Comparison of ENCODE assay signal across 2 cellular contexts in genomic region chr4:36207367-36207766, GRCh38.
TF ChIP-seq lines count a peak whose summit lies in the region.

No MANE protein-coding gene starts in this region.

TF ChIP-seq in liver, 16 proteins besides CTCF, POLR2A, EP300 and RAD21:
- no peak for TF ChIP-seq ATF3 (IDR thresholded peaks at IDR 0.05)
- TF ChIP-seq, protein P1, sequence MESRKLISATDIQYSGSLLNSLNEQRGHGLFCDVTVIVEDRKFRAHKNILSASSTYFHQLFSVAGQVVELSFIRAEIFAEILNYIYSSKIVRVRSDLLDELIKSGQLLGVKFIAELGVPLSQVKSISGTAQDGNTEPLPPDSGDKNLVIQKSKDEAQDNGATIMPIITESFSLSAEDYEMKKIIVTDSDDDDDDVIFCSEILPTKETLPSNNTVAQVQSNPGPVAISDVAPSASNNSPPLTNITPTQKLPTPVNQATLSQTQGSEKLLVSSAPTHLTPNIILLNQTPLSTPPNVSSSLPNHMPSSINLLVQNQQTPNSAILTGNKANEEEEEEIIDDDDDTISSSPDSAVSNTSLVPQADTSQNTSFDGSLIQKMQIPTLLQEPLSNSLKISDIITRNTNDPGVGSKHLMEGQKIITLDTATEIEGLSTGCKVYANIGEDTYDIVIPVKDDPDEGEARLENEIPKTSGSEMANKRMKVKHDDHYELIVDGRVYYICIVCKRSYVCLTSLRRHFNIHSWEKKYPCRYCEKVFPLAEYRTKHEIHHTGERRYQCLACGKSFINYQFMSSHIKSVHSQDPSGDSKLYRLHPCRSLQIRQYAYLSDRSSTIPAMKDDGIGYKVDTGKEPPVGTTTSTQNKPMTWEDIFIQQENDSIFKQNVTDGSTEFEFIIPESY (IDR thresholded peaks at IDR 0.05), result no peak
- TF ChIP-seq HNF4G (IDR thresholded peaks at IDR 0.05), result no peak
- no peak for TF ChIP-seq RXRA (IDR thresholded peaks at IDR 0.05)
- TF ChIP-seq, protein P2, sequence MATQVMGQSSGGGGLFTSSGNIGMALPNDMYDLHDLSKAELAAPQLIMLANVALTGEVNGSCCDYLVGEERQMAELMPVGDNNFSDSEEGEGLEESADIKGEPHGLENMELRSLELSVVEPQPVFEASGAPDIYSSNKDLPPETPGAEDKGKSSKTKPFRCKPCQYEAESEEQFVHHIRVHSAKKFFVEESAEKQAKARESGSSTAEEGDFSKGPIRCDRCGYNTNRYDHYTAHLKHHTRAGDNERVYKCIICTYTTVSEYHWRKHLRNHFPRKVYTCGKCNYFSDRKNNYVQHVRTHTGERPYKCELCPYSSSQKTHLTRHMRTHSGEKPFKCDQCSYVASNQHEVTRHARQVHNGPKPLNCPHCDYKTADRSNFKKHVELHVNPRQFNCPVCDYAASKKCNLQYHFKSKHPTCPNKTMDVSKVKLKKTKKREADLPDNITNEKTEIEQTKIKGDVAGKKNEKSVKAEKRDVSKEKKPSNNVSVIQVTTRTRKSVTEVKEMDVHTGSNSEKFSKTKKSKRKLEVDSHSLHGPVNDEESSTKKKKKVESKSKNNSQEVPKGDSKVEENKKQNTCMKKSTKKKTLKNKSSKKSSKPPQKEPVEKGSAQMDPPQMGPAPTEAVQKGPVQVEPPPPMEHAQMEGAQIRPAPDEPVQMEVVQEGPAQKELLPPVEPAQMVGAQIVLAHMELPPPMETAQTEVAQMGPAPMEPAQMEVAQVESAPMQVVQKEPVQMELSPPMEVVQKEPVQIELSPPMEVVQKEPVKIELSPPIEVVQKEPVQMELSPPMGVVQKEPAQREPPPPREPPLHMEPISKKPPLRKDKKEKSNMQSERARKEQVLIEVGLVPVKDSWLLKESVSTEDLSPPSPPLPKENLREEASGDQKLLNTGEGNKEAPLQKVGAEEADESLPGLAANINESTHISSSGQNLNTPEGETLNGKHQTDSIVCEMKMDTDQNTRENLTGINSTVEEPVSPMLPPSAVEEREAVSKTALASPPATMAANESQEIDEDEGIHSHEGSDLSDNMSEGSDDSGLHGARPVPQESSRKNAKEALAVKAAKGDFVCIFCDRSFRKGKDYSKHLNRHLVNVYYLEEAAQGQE (IDR thresholded peaks at IDR 0.05), result no peak
- no peak for TF ChIP-seq HNF4A (conservative IDR thresholded peaks at IDR 0.05)
- TF ChIP-seq FOXA2 (IDR thresholded peaks at IDR 0.05), result peak; percentile 49
- no peak for TF ChIP-seq NR2F2 (IDR thresholded peaks at IDR 0.05)
- TF ChIP-seq GABPA (IDR thresholded peaks at IDR 0.05 in 1 of 2, conservative IDR thresholded peaks at IDR 0.05 in 1 of 2), result no peak
- TF ChIP-seq MAX (IDR thresholded peaks at IDR 0.05), result no peak
- no peak for TF ChIP-seq FOXA1 (IDR thresholded peaks at IDR 0.05)
- TF ChIP-seq SP1 (IDR thresholded peaks at IDR 0.05), result peak; percentile 20
- TF ChIP-seq YY1 (IDR thresholded peaks at IDR 0.05), result no peak
- no peak for TF ChIP-seq EGR1 (IDR thresholded peaks at IDR 0.05; ENCODE audit: low read depth in 2 of 2)
- TF ChIP-seq JUND (IDR thresholded peaks at IDR 0.05), result peak in 1 of 2 donors; percentile 7
- no peak for TF ChIP-seq TAF1 (conservative IDR thresholded peaks at IDR 0.05)

TF ChIP-seq in HepG2, 621 proteins besides CTCF, POLR2A, EP300 and RAD21 (continued from another document):
- TF ChIP-seq CREB3 (CRISPR knock-in tag; IDR thresholded peaks at IDR 0.05) (no peak), SMYD3 (CRISPR knock-in tag; IDR thresholded peaks at IDR 0.05) (no peak), HNRNPK (IDR thresholded peaks at IDR 0.05; ENCODE audit: low read depth, low read length, poor library complexity, severe bottlenecking) (no peak), TMF1 (CRISPR knock-in tag; IDR thresholded peaks at IDR 0.05; ENCODE audit: low read depth) (no peak), ZBTB1 (CRISPR knock-in tag; IDR thresholded peaks at IDR 0.05; ENCODE audit: borderline replicate concordance) (no peak), ONECUT2 (CRISPR knock-in tag; IDR thresholded peaks at IDR 0.05) (no peak), NR1H2 (CRISPR knock-in tag; IDR thresholded peaks at IDR 0.05; ENCODE audit: borderline replicate concordance, low read depth) (no peak)
- TF ChIP-seq, protein P3, sequence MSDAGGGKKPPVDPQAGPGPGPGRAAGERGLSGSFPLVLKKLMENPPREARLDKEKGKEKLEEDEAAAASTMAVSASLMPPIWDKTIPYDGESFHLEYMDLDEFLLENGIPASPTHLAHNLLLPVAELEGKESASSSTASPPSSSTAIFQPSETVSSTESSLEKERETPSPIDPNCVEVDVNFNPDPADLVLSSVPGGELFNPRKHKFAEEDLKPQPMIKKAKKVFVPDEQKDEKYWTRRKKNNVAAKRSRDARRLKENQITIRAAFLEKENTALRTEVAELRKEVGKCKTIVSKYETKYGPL (CRISPR knock-in tag; IDR thresholded peaks at IDR 0.05), result no peak
TF ChIP-seq in HepG2: peak in this region for 0.
